In genomic region chr5:115414406-115415142, GRCh38 we compare ENCODE assay signal across 9 cellular contexts.
A peak's percentile ranks its signal among the peaks of the same experiment; 100 is the strongest.
DNase-seq lines count a peak whose midpoint lies in the region; ATAC-seq and TF ChIP-seq lines count a peak whose summit lies in the region.
"Had no signal": no experiment of that assay in that cellular context is flagged by ENCODE, and none has a peak within 500 bp of the region (broad histone marks: within the 10 kb centered on the region; RNA-seq: fewer than 3 reads in every experiment).

No MANE protein-coding gene starts in this region.

- TF ChIP-seq CTCF in progenitor cell of endocrine pancreas (IDR thresholded peaks at IDR 0.05; ENCODE audit: unreplicated experiment): no peak

- H3K27ac Mint-ChIP-seq in progenitor cell of endocrine pancreas: no peak overlapping the region

- H3K27me3 Mint-ChIP-seq in progenitor cell of endocrine pancreas: peaks cover 31% of the 10 kb centered on the region

- ATAC-seq in GM18511 (IDR thresholded peaks at IDR 0.05; ENCODE audit: unreplicated experiment) (peak; percentile 30), HG03439 (IDR thresholded peaks at IDR 0.05; ENCODE audit: unreplicated experiment) (peak; percentile 54), HG02840 (IDR thresholded peaks at IDR 0.05; ENCODE audit: low FRiP score, unreplicated experiment) (no peak)

- DNase-seq in epidermal melanocyte (ENCODE audit: insufficient read length, low spot score) (peak; percentile 73), T-helper 9 cell (no peak), progenitor cell of endocrine pancreas (ENCODE audit: low spot score, unreplicated experiment) (no peak), Ammon's horn (ENCODE audit: low spot score) (no peak)

- peaks cover 4% of the 10 kb centered on the region for H3K9me3 Mint-ChIP-seq in progenitor cell of endocrine pancreas (ENCODE audit: low read depth)
- H3K9me3 Mint-ChIP-seq: central memory CD8-positive, alpha-beta T cell had no signal

- H3K4me1 Mint-ChIP-seq in progenitor cell of endocrine pancreas (ENCODE audit: low read depth): peaks cover 4% of the 10 kb centered on the region
- H3K4me1 Mint-ChIP-seq: central memory CD8-positive, alpha-beta T cell had no signal

- H3K27ac ChIP-seq in rectal smooth muscle tissue (ENCODE audit: low read depth, low read length): no peak overlapping the region

- H3K9ac ChIP-seq in rectal smooth muscle tissue (ENCODE audit: low read length): no peak overlapping the region

- H3K27me3 ChIP-seq in rectal smooth muscle tissue (ENCODE audit: control insufficient read depth, insufficient read depth, low read length): no peaks in the 10 kb centered on the region

- H3K36me3 ChIP-seq in rectal smooth muscle tissue (ENCODE audit: control insufficient read depth, insufficient read depth, low read length): no peaks in the 10 kb centered on the region

- H3K36me3 Mint-ChIP-seq in progenitor cell of endocrine pancreas (ENCODE audit: insufficient read depth): no peaks in the 10 kb centered on the region

- no peak overlapping the region for H3K4me3 Mint-ChIP-seq in progenitor cell of endocrine pancreas (ENCODE audit: low read depth)
- H3K4me3 Mint-ChIP-seq: central memory CD8-positive, alpha-beta T cell had no signal

- peak overlapping the region; percentile 48 for H3K4me3 ChIP-seq in rectal smooth muscle tissue (ENCODE audit: low read length)

- H3K4me1 ChIP-seq in rectal smooth muscle tissue (ENCODE audit: control insufficient read depth, insufficient read depth, low read length): no peaks in the 10 kb centered on the region
